ENCODE assay signal across 1 cellular context in the genomic region with DNA sequence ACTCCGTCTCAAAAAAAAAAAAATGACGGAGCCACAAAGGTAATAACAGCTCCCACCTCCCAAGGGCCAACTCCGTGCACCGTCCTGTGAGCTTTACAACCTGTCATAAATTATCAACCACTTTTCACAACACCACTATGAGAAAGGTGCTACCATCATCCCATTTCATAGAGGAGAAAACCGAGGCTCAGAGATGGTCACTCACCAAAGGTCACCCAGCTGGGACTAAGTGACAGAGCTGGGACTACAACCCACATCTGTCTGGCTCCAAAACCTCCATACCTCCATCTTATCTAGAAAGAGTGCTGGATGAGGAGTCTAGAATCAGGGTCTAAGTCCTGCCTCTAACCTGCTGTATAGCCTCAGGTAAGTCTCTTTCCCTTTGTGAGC.
TF ChIP-seq lines count a peak whose summit lies in the region.

No MANE protein-coding gene starts in this region.

TF ChIP-seq in HCT116, 20 proteins besides CTCF, POLR2A, EP300 and RAD21 (continued from another document):
- TF ChIP-seq, protein P1, sequence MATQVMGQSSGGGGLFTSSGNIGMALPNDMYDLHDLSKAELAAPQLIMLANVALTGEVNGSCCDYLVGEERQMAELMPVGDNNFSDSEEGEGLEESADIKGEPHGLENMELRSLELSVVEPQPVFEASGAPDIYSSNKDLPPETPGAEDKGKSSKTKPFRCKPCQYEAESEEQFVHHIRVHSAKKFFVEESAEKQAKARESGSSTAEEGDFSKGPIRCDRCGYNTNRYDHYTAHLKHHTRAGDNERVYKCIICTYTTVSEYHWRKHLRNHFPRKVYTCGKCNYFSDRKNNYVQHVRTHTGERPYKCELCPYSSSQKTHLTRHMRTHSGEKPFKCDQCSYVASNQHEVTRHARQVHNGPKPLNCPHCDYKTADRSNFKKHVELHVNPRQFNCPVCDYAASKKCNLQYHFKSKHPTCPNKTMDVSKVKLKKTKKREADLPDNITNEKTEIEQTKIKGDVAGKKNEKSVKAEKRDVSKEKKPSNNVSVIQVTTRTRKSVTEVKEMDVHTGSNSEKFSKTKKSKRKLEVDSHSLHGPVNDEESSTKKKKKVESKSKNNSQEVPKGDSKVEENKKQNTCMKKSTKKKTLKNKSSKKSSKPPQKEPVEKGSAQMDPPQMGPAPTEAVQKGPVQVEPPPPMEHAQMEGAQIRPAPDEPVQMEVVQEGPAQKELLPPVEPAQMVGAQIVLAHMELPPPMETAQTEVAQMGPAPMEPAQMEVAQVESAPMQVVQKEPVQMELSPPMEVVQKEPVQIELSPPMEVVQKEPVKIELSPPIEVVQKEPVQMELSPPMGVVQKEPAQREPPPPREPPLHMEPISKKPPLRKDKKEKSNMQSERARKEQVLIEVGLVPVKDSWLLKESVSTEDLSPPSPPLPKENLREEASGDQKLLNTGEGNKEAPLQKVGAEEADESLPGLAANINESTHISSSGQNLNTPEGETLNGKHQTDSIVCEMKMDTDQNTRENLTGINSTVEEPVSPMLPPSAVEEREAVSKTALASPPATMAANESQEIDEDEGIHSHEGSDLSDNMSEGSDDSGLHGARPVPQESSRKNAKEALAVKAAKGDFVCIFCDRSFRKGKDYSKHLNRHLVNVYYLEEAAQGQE (IDR thresholded peaks at IDR 0.05; ENCODE audit: low read depth): no peak
- TF ChIP-seq CBX3 (IDR thresholded peaks at IDR 0.05; ENCODE audit: low read depth): no peak
- TF ChIP-seq ZFX (IDR thresholded peaks at IDR 0.05): no peak
- TF ChIP-seq ELF1 (IDR thresholded peaks at IDR 0.05; ENCODE audit: borderline replicate concordance, low read depth): no peak
- TF ChIP-seq EZH2phosphoT487 (IDR thresholded peaks at IDR 0.05; ENCODE audit: borderline replicate concordance): no peak
- TF ChIP-seq ATF3 (IDR thresholded peaks at IDR 0.05): no peak
- no peak for TF ChIP-seq FOSL1 (IDR thresholded peaks at IDR 0.05; ENCODE audit: low read depth)
- TF ChIP-seq EGR1 (IDR thresholded peaks at IDR 0.05; ENCODE audit: low read depth): no peak
- TF ChIP-seq SP1 (IDR thresholded peaks at IDR 0.05; ENCODE audit: low read depth): no peak
- no peak for TF ChIP-seq CEBPB (IDR thresholded peaks at IDR 0.05; ENCODE audit: low read depth)
- TF ChIP-seq POLR2AphosphoS5 (IDR thresholded peaks at IDR 0.05; ENCODE audit: low read depth, low read length): no peak
- TF ChIP-seq SIN3A (IDR thresholded peaks at IDR 0.05; ENCODE audit: low read depth): no peak
- no peak for TF ChIP-seq SRF (IDR thresholded peaks at IDR 0.05; ENCODE audit: low read depth)
TF ChIP-seq in HCT116: peak in this region for 0.
